Comparison of ENCODE assay signal across 1 cellular context in genomic region chr18:59453468-59453961, GRCh38.
TF ChIP-seq lines count a peak whose summit lies in the region.

No MANE protein-coding gene starts in this region.

TF ChIP-seq in H1, 55 proteins besides CTCF, POLR2A, EP300 and RAD21 (continued from another document):
- no peak for TF ChIP-seq ATF3 (IDR thresholded peaks at IDR 0.05; ENCODE audit: insufficient read depth, low read depth, low read length)
- TF ChIP-seq GTF2F1 (IDR thresholded peaks at IDR 0.05; ENCODE audit: borderline replicate concordance, low read depth, low read length) = no peak
- no peak for TF ChIP-seq YY1 (IDR thresholded peaks at IDR 0.05; ENCODE audit: low read depth, low read length)
- no peak for TF ChIP-seq JUN (IDR thresholded peaks at IDR 0.05; ENCODE audit: low read depth, low read length)
- TF ChIP-seq TEAD4 (IDR thresholded peaks at IDR 0.05; ENCODE audit: low read depth, low read length) = no peak
- no peak for TF ChIP-seq TAF1 (IDR thresholded peaks at IDR 0.05; ENCODE audit: low read depth, low read length)
